ENCODE assay signal across 22 cellular contexts in the genomic region with DNA sequence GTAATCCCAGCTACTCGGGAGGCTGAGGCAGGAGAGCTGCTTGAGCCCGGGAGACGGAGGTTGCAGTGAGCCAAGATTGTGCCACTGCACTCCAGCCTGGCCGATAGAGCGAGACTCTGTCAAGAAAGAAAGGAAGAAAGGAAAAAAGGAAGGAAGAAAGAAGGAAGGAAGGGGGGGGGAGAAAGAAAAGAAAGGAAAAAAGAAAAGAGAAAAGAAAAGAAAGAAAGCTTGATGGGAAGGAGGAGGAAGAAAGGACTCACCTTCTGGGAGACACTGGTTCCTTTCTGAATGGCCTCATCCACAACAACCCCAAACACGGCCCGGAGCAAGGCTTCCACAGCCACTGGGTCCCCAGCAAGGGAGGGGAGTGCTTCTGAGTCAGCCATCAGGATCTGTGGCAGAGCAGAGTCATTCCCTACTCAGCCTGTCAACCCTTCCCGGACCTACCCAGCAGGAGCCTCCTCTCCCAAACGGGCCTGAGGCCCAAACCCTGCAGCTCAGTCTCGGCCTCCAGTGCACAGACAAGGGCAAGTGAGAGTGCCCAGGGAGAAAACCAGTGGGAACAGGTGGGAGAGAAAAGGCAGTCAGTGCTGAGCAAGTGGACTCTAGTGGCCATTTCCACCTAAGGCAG. TPM values are rescaled to one million over a fixed set of nuclear protein-coding genes. Genes with fewer than 3 reads are reported as not detected.
DNase-seq lines count a peak whose midpoint lies in the region; ATAC-seq and TF ChIP-seq lines count a peak whose summit lies in the region.
"Had no signal": no experiment of that assay in that cellular context is flagged by ENCODE, and none has a peak within 500 bp of the region (broad histone marks: within the 10 kb centered on the region; RNA-seq: fewer than 3 reads in every experiment).

No MANE protein-coding gene starts in this region.

- no peaks in the 10 kb centered on the region for H3K9me3 ChIP-seq in SK-N-SH
- H3K9me3 ChIP-seq in osteoblast (ENCODE audit: low read depth, low read length): no peaks in the 10 kb centered on the region
- H3K9me3 ChIP-seq: SJSA1, spleen had no signal

- ATAC-seq in esophagus mucosa (peak; percentile 48), HG03378 (IDR thresholded peaks at IDR 0.05; ENCODE audit: unreplicated experiment) (no peak), HG03432 (IDR thresholded peaks at IDR 0.05; ENCODE audit: unreplicated experiment) (no peak)
- ATAC-seq: activated CD4-positive, alpha-beta T cell treated with anti-CD3 and anti-CD28 coated beads for 36 hours; left ventricle myocardium superior had no signal

- CTCF ChIA-PET in SK-N-SH (lab: Yijun Ruan, JAX): interaction anchor here (0.9 to 23.1 kb wide), 4 partner anchors 12 to 107 kb away, joined by 3 to 272 read pairs (median 22); no protein-coding TSS in a partner anchor

- H3K4me2 ChIP-seq in SK-N-SH (no peak overlapping the region), osteoblast (ENCODE audit: insufficient read depth, low read length) (peak overlapping the region; percentile 37)

- TF ChIP-seq CTCF in SK-N-SH (IDR thresholded peaks at IDR 0.05) (no peak), osteoblast (IDR thresholded peaks at IDR 0.05; ENCODE audit: extremely low read depth, low read depth, low read length) (no peak)

- peaks cover 15 to 17% of the 10 kb centered on the region in 2 experiments; a peak in 2 of 4 replicates for H3K4me1 ChIP-seq in SK-N-SH (ENCODE audit: control insufficient read depth in 1 of 2, insufficient read depth in 2 of 2, low read depth in 1 of 2, low read length in 1 of 2)
- H3K4me1 ChIP-seq in osteoblast (ENCODE audit: insufficient read depth, low read length): peaks cover 42% of the 10 kb centered on the region

- H3K4me3 ChIP-seq in SK-N-SH (ENCODE audit: low read depth in 2 of 2, low read length in 1 of 2) (no peak overlapping the region), osteoblast (ENCODE audit: insufficient read depth, low read length) (no peak overlapping the region)
- H3K4me3 ChIP-seq: SJSA1, spleen had no signal

- TF ChIP-seq EP300 in SK-N-SH (IDR thresholded peaks at IDR 0.05; ENCODE audit: borderline replicate concordance in 1 of 2, low read depth in 1 of 2, low read length in 1 of 2): no peak

- H3K9me2 ChIP-seq in SK-N-SH: no peaks in the 10 kb centered on the region

- no peak overlapping the region for H3K9ac ChIP-seq in SK-N-SH

- H3K36me3 ChIP-seq in SK-N-SH (replicated peaks in 1 of 2; ENCODE audit: control insufficient read depth in 1 of 2, insufficient read depth in 2 of 2, low read length in 1 of 2): no peaks in the 10 kb centered on the region
- peaks cover 10% of the 10 kb centered on the region for H3K36me3 ChIP-seq in osteoblast (ENCODE audit: insufficient read depth, low read length)
- H3K36me3 ChIP-seq: SJSA1 had no signal

- TF ChIP-seq RAD21 in SK-N-SH (IDR thresholded peaks at IDR 0.05; ENCODE audit: low read length): no peak

- H3F3A ChIP-seq in SK-N-SH (replicated peaks; ENCODE audit: insufficient read depth): peaks cover 12% of the 10 kb centered on the region

- WGBS in SK-N-SH (ENCODE audit: low lambda C conversion rate): 83% methylated on average over 10 of the region's 10 CpGs

- H2AFZ ChIP-seq in SK-N-SH (ENCODE audit: low read depth): peak overlapping the region; percentile 35; the same call in 1 of the 2 replicates
- peak overlapping the region; percentile 86 for H2AFZ ChIP-seq in osteoblast (ENCODE audit: low read length)

- H3K27ac ChIP-seq in SK-N-SH (ENCODE audit: low read depth in 2 of 2, low read length in 1 of 2) (0 out of 4 replicates have a peak overlapping the region, but pooled peaks of 1 of the 2 experiments have one; percentile 9), osteoblast (ENCODE audit: low read depth, low read length) (peak overlapping the region; percentile 63)
- H3K27ac ChIP-seq: SJSA1, spleen had no signal

- POLR2A ChIA-PET in SK-N-SH (lab: Yijun Ruan, JAX): no interaction called here

- peak; percentile 57 for DNase-seq in GM03348 (ENCODE audit: low spot score)
- no peak for DNase-seq in SK-N-SH
- DNase-seq in osteoblast (ENCODE audit: insufficient read length, low spot score, missing footprints): peak; percentile 95
- no peak for DNase-seq in cerebellar nuclear complex (lab: John Stamatoyannopoulos, UW)
- no peak for DNase-seq in MV-4-11 (lab: John Stamatoyannopoulos, UW)
- DNase-seq: activated CD4-positive, alpha-beta T cell treated with anti-CD3 and anti-CD28 coated beads for 36 hours; activated T-cell treated with anti-CD3 and anti-CD28 coated beads for 4 hours; DMS53; effector memory CD4-positive, alpha-beta T cell; foreskin melanocyte; Karpas-422; left ventricle myocardium superior; NCI-H146; NCI-H446 treated with DMSO at 0.1 percent for 48 hours; spleen; stimulated activated naive CD4-positive, alpha-beta T cell; T-helper 9 cell; trophoblast cell had no signal

- no peaks in the 10 kb centered on the region for H3K27me3 ChIP-seq in SK-N-SH (ENCODE audit: insufficient read depth)
- no peaks in the 10 kb centered on the region for H3K27me3 ChIP-seq in osteoblast (ENCODE audit: insufficient read depth, low read length)
- H3K27me3 ChIP-seq: SJSA1, spleen had no signal

- H3K79me2 ChIP-seq in SK-N-SH (ENCODE audit: insufficient read depth) (no peaks in the 10 kb centered on the region), osteoblast (ENCODE audit: insufficient read depth, low read length) (peaks cover 2% of the 10 kb centered on the region)

- H4K20me1 ChIP-seq in SK-N-SH (ENCODE audit: insufficient read depth) (no peaks in the 10 kb centered on the region), osteoblast (ENCODE audit: insufficient read depth, low read length) (no peaks in the 10 kb centered on the region)

TF ChIP-seq in SK-N-SH, 30 proteins besides CTCF, POLR2A, EP300 and RAD21 (continues in another document):
- TF ChIP-seq TAF1 (IDR thresholded peaks at IDR 0.05; ENCODE audit: borderline replicate concordance, low read depth, low read length) (no peak), TEAD4 (IDR thresholded peaks at IDR 0.05; ENCODE audit: borderline replicate concordance, insufficient read depth) (no peak), RCOR1 (IDR thresholded peaks at IDR 0.05; ENCODE audit: low read length) (no peak), FOSL2 (IDR thresholded peaks at IDR 0.05; ENCODE audit: borderline replicate concordance, low read depth) (no peak), NFIC (IDR thresholded peaks at IDR 0.05; ENCODE audit: borderline replicate concordance) (no peak)
- TF ChIP-seq, protein P1, sequence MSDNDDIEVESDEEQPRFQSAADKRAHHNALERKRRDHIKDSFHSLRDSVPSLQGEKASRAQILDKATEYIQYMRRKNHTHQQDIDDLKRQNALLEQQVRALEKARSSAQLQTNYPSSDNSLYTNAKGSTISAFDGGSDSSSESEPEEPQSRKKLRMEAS (IDR thresholded peaks at IDR 0.05; ENCODE audit: low read depth): no peak
- TF ChIP-seq, protein P2, sequence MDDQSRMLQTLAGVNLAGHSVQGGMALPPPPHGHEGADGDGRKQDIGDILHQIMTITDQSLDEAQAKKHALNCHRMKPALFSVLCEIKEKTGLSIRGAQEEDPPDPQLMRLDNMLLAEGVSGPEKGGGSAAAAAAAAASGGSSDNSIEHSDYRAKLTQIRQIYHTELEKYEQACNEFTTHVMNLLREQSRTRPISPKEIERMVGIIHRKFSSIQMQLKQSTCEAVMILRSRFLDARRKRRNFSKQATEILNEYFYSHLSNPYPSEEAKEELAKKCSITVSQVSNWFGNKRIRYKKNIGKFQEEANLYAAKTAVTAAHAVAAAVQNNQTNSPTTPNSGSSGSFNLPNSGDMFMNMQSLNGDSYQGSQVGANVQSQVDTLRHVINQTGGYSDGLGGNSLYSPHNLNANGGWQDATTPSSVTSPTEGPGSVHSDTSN (IDR thresholded peaks at IDR 0.05): no peak
- TF ChIP-seq, protein P3, sequence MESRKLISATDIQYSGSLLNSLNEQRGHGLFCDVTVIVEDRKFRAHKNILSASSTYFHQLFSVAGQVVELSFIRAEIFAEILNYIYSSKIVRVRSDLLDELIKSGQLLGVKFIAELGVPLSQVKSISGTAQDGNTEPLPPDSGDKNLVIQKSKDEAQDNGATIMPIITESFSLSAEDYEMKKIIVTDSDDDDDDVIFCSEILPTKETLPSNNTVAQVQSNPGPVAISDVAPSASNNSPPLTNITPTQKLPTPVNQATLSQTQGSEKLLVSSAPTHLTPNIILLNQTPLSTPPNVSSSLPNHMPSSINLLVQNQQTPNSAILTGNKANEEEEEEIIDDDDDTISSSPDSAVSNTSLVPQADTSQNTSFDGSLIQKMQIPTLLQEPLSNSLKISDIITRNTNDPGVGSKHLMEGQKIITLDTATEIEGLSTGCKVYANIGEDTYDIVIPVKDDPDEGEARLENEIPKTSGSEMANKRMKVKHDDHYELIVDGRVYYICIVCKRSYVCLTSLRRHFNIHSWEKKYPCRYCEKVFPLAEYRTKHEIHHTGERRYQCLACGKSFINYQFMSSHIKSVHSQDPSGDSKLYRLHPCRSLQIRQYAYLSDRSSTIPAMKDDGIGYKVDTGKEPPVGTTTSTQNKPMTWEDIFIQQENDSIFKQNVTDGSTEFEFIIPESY (IDR thresholded peaks at IDR 0.05; ENCODE audit: borderline replicate concordance, low read depth): no peak
- TF ChIP-seq, protein P4, sequence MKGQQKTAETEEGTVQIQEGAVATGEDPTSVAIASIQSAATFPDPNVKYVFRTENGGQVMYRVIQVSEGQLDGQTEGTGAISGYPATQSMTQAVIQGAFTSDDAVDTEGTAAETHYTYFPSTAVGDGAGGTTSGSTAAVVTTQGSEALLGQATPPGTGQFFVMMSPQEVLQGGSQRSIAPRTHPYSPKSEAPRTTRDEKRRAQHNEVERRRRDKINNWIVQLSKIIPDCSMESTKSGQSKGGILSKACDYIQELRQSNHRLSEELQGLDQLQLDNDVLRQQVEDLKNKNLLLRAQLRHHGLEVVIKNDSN (IDR thresholded peaks at IDR 0.05; ENCODE audit: borderline replicate concordance, low read depth): no peak

RNA-seq across cellular contexts. Expression of a gene that starts 7.3 kb away (rescaled TPM):
- polyA plus RNA-seq in SK-N-SH (2012; rRNA removed): 14.6 and 21.8 TPM in 2 replicates
- 7.9 and 10.3 TPM in 2 replicates for polyA plus RNA-seq in SK-N-SH (2012; cell fraction: cytosol; rRNA removed)
- polyA plus RNA-seq in SK-N-SH (2012; cell fraction: nucleus; rRNA removed): 41.0 and 89.7 TPM in 2 replicates
- total RNA-seq in esophagus mucosa: 19.6 TPM
- total RNA-seq in osteoblast: 14.7 and 19.5 TPM in 2 replicates

RNA-seq across cellular contexts. Expression of a gene that starts 7.5 kb away (rescaled TPM):
- polyA plus RNA-seq in SK-N-SH (2012; rRNA removed): 32.2 and 45.4 TPM in 2 replicates
- polyA plus RNA-seq in SK-N-SH (2012; cell fraction: cytosol; rRNA removed): 3.9 and 5.2 TPM in 2 replicates
- 305 and 362 TPM in 2 replicates for polyA plus RNA-seq in SK-N-SH (2012; cell fraction: nucleus; rRNA removed)
- total RNA-seq in esophagus mucosa (17.1 TPM), osteoblast (9.1 and 9.4 TPM in 2 replicates)

RNA-seq across cellular contexts. Expression of a gene that starts 33.9 kb away (rescaled TPM):
- polyA plus RNA-seq in SK-N-SH (2012; rRNA removed): 0.25 and 0.31 TPM in 2 replicates
- 0.03 and 0.16 TPM in 2 replicates for polyA plus RNA-seq in SK-N-SH (2012; cell fraction: cytosol; rRNA removed)
- polyA plus RNA-seq in SK-N-SH (2012; cell fraction: nucleus; rRNA removed): 2.4 and 2.5 TPM in 2 replicates
- total RNA-seq in esophagus mucosa (7.0 TPM), osteoblast (0.88 and 1.1 TPM in 2 replicates)

RNA-seq across cellular contexts. Expression of a gene that starts 58.8 kb away (rescaled TPM):
- polyA plus RNA-seq in SK-N-SH (2012; rRNA removed): 35.0 and 36.6 TPM in 2 replicates
- 20.6 and 30.6 TPM in 2 replicates for polyA plus RNA-seq in SK-N-SH (2012; cell fraction: cytosol; rRNA removed)
- polyA plus RNA-seq in SK-N-SH (2012; cell fraction: nucleus; rRNA removed): 67.2 and 75.5 TPM in 2 replicates
- 168 TPM for total RNA-seq in esophagus mucosa
- 46.6 and 49.9 TPM in 2 replicates for total RNA-seq in osteoblast

Comparison
In these comparisons a context has a peak if more than half of its experiments do, and no peak if none do; other contexts are left out.
1. DNase-seq: peak in GM03348 (single experiment) and osteoblast (single experiment); none in SK-N-SH (single experiment), cerebellar nuclear complex (0 of 2) and MV-4-11 (single experiment).